Comparison of ENCODE assay signal across 18 cellular contexts in the genomic region with DNA sequence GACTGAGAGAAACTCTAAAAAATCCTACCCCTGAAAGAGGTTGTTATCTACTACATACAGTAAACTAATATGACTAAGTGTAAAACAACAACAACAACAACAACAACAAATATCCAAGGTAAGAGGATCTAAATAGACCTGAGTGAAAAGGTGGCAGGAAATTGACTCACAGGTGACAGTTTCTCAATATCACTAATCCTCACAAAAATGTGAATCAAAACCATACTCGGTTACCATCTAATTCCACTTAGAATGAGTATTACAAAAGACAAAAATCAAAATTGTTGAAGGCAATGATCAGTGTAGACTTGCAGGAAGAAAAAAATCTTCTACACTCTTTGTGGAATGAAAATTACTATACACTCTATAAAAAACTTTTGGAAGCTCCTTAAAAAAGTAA. TPM values are rescaled to one million over a fixed set of nuclear protein-coding genes. Genes with fewer than 3 reads are reported as not detected.
DNase-seq lines count a peak whose midpoint lies in the region; ATAC-seq, FAIRE-seq and TF ChIP-seq lines count a peak whose summit lies in the region.
"Had no signal": no experiment of that assay in that cellular context is flagged by ENCODE, and none has a peak within 500 bp of the region (broad histone marks: within the 10 kb centered on the region; RNA-seq: fewer than 3 reads in every experiment).

No MANE protein-coding gene starts in this region.

- 3% methylated on average over 1 of the region's 1 CpG for WGBS in GM12878 (ENCODE audit: insufficient coverage, insufficient replicate concordance, low lambda C conversion rate, missing lambda C conversion rate)

- no peak for TF ChIP-seq RAD21 in GM12878 (IDR thresholded peaks at IDR 0.05; ENCODE audit: insufficient read depth, low read depth, low read length)

- H3K27me3 ChIP-seq in CD4-positive, alpha-beta T cell (ENCODE audit: control insufficient read depth, insufficient read depth, low read length), result no peaks in the 10 kb centered on the region
- no peaks in the 10 kb centered on the region for H3K27me3 ChIP-seq in GM12878 (replicated peaks in 1 of 2; ENCODE audit: control insufficient read depth in 2 of 2, insufficient read depth in 2 of 2, low read length in 1 of 2)

- no peak for TF ChIP-seq POLR2A in GM12878 (IDR thresholded peaks at IDR 0.05; ENCODE audit: low read depth, low read length)

- no peak overlapping the region for H3K27ac ChIP-seq in CD4-positive, alpha-beta T cell (ENCODE audit: low read depth, low read length)
- peak overlapping the region; percentile 28; the same call in 1 of the 2 replicates for H3K27ac ChIP-seq in GM12878 (ENCODE audit: control insufficient read depth, insufficient read depth)
- H3K27ac ChIP-seq: A549, PC-9 had no signal

- H3K27ac Mint-ChIP-seq in activated CD8-positive, alpha-beta memory T cell treated with anti-CD3 and anti-CD28 coated beads, Interleukin-2, amount 10 ng/mL, durations not matched to agents 7 days and 5 days, result peak overlapping the region; percentile 65
- peak overlapping the region; percentile 31 for H3K27ac Mint-ChIP-seq in CD4-positive, alpha-beta T cell
- peak overlapping the region; percentile 62 for H3K27ac Mint-ChIP-seq in T-helper 17 cell
- H3K27ac Mint-ChIP-seq: CD14-positive monocyte, H9 had no signal

- H3K4me3 ChIP-seq in GM12878, result no peak overlapping the region
- H3K4me3 ChIP-seq: A549, PC-9 had no signal

- H3K4me2 ChIP-seq in GM12878 (ENCODE audit: control insufficient read depth, insufficient read depth), result peak overlapping the region; percentile 19; the same call in 1 of the 2 replicates
- H3K4me2 ChIP-seq: A549, PC-9 had no signal

- POLR2A ChIA-PET in CD4-positive, alpha-beta T cell (lab: Charles Lee), result no interaction called here
- POLR2A ChIA-PET in GM12878 (lab: Charles Lee), result no interaction called here

- BruUV-seq in GM12878 (replicated peaks; lab: Mats Ljungman, UMichigan), result no TSS peak

- H3K4me3 Mint-ChIP-seq in activated CD8-positive, alpha-beta memory T cell treated with anti-CD3 and anti-CD28 coated beads, Interleukin-2, amount 10 ng/mL, durations not matched to agents 7 days and 5 days, result no peak overlapping the region
- no peak overlapping the region for H3K4me3 Mint-ChIP-seq in CD4-positive, alpha-beta T cell
- no peak overlapping the region for H3K4me3 Mint-ChIP-seq in T-helper 17 cell
- H3K4me3 Mint-ChIP-seq: CD14-positive monocyte, H9 had no signal

- H3K79me2 ChIP-seq in GM12878 (ENCODE audit: control insufficient read depth, insufficient read depth, low read length), result no peaks in the 10 kb centered on the region

- peaks cover 86% of the 10 kb centered on the region for H3K36me3 Mint-ChIP-seq in activated CD8-positive, alpha-beta memory T cell treated with anti-CD3 and anti-CD28 coated beads, Interleukin-2, amount 10 ng/mL, durations not matched to agents 7 days and 5 days
- peaks cover 92% of the 10 kb centered on the region for H3K36me3 Mint-ChIP-seq in CD4-positive, alpha-beta T cell (ENCODE audit: low read depth)
- peaks cover 33% of the 10 kb centered on the region for H3K36me3 Mint-ChIP-seq in T-helper 17 cell (ENCODE audit: low read depth)

- no peak for DNase-seq in activated CD8-positive, alpha-beta memory T cell treated with anti-CD3 and anti-CD28 coated beads, Interleukin-2, amount 10 ng/mL, durations not matched to agents 7 days and 5 days
- no peak for DNase-seq in activated CD8-positive, alpha-beta memory T cell treated with anti-CD3 and anti-CD28 coated beads, Interleukin-2, amount 50 U/mL, for 4 hours
- no peak for DNase-seq in CD4-positive, alpha-beta T cell
- no peak for DNase-seq in T-helper 17 cell
- no peak for DNase-seq in GM12878 (ENCODE audit: low read depth, low spot score)
- no peak for DNase-seq in midbrain (lab: John Stamatoyannopoulos, UW)
- DNase-seq: GF-D8, H9, Karpas-422, NCI-H1105 treated with DMSO at 0.1 percent for 48 hours, NCI-H187, NCI-H446 treated with DMSO at 0.1 percent for 48 hours, NCI-H774, PC-9 had no signal

- ATAC-seq in activated CD8-positive, alpha-beta memory T cell treated with anti-CD3 and anti-CD28 coated beads, Interleukin-2, amount 10 ng/mL, durations not matched to agents 7 days and 5 days, result peak; percentile 50
- no peak for ATAC-seq in CD4-positive, alpha-beta T cell (ENCODE audit: poor library complexity)
- ATAC-seq in T-helper 17 cell (no peak), GM12878 (no peak; the same call in 1 of the 3 replicates), GM19452 (IDR thresholded peaks at IDR 0.05; ENCODE audit: unreplicated experiment) (no peak), GM21390 (IDR thresholded peaks at IDR 0.05; ENCODE audit: unreplicated experiment) (no peak)
- ATAC-seq: A549 had no signal

- TF ChIP-seq CTCF in CD4-positive, alpha-beta T cell (IDR thresholded peaks at IDR 0.05), result no peak
- TF ChIP-seq CTCF in GM12878 (IDR thresholded peaks at IDR 0.05 in 2 of 3, conservative IDR thresholded peaks at IDR 0.05 in 1 of 3; ENCODE audit: control insufficient read depth in 2 of 3, extremely low read depth in 1 of 3, insufficient read depth in 1 of 3, low read depth in 3 of 3, low read length in 3 of 3), result no peak

- no peak overlapping the region for H3K9ac ChIP-seq in GM12878 (ENCODE audit: control insufficient read depth, insufficient read depth, low read length)

- H3K4me1 ChIP-seq in GM12878 (ENCODE audit: control insufficient read depth, insufficient read depth, low read length), result 0 out of 2 replicates have a peak, but pooled peaks cover 9% of the 10 kb centered on the region
- H3K4me1 ChIP-seq: A549 had no signal

- no peak overlapping the region for H2AFZ ChIP-seq in GM12878 (ENCODE audit: control insufficient read depth, low read depth, low read length)
- H2AFZ ChIP-seq: PC-9 had no signal

- TF ChIP-seq EP300 in GM12878 (IDR thresholded peaks at IDR 0.05; ENCODE audit: borderline replicate concordance in 1 of 2, control insufficient read depth in 1 of 2, low read depth in 2 of 2, low read length in 2 of 2), result peak in 1 of 2 experiments; percentile 65; a peak in 1 of 4 replicates

- FAIRE-seq in GM12878 (lab: Jason Lieb, UNC), result no peak
- FAIRE-seq: A549 had no signal

- no peaks in the 10 kb centered on the region for H3K9me3 ChIP-seq in CD4-positive, alpha-beta T cell (ENCODE audit: control insufficient read depth, low read length)
- H3K9me3 ChIP-seq in T-helper 17 cell (ENCODE audit: control insufficient read depth, low read length, poor library complexity, severe bottlenecking) (no peaks in the 10 kb centered on the region), GM12878 (replicated peaks; ENCODE audit: control insufficient read depth, insufficient read depth, low read length) (no peaks in the 10 kb centered on the region)
- H3K9me3 ChIP-seq: A549 had no signal

- in situ Hi-C loops in GM12878 (cut with MboI), result no loop called here

- peaks cover 69% of the 10 kb centered on the region for H3K4me1 Mint-ChIP-seq in activated CD8-positive, alpha-beta memory T cell treated with anti-CD3 and anti-CD28 coated beads, Interleukin-2, amount 10 ng/mL, durations not matched to agents 7 days and 5 days
- peaks cover 65% of the 10 kb centered on the region for H3K4me1 Mint-ChIP-seq in CD4-positive, alpha-beta T cell (ENCODE audit: low read depth)
- peaks cover 46% of the 10 kb centered on the region for H3K4me1 Mint-ChIP-seq in T-helper 17 cell
- H3K4me1 Mint-ChIP-seq: CD14-positive monocyte, H9 had no signal

- RAD21 ChIA-PET in GM12878 (lab: Charles Lee; ENCODE audit: unreplicated experiment), result no interaction called here

- no peaks in the 10 kb centered on the region for H3K27me3 Mint-ChIP-seq in activated CD8-positive, alpha-beta memory T cell treated with anti-CD3 and anti-CD28 coated beads, Interleukin-2, amount 10 ng/mL, durations not matched to agents 7 days and 5 days
- no peaks in the 10 kb centered on the region for H3K27me3 Mint-ChIP-seq in CD4-positive, alpha-beta T cell
- no peaks in the 10 kb centered on the region for H3K27me3 Mint-ChIP-seq in T-helper 17 cell

- H3K9me3 Mint-ChIP-seq in activated CD8-positive, alpha-beta memory T cell treated with anti-CD3 and anti-CD28 coated beads, Interleukin-2, amount 10 ng/mL, durations not matched to agents 7 days and 5 days (ENCODE audit: low read depth), result no peaks in the 10 kb centered on the region
- H3K9me3 Mint-ChIP-seq in CD4-positive, alpha-beta T cell, result no peaks in the 10 kb centered on the region
- H3K9me3 Mint-ChIP-seq: CD14-positive monocyte, H9 had no signal

- CTCF ChIA-PET in activated CD8-positive, alpha-beta memory T cell treated with anti-CD3 and anti-CD28 coated beads, Interleukin-2, amount 10 ng/mL, durations not matched to agents 7 days and 5 days (lab: Charles Lee), result no interaction called here
- CTCF ChIA-PET in CD4-positive, alpha-beta T cell (lab: Charles Lee), result no interaction called here
- CTCF ChIA-PET in GM12878 (lab: Yijun Ruan, JAX), result no interaction called here

- H3K36me3 ChIP-seq in GM12878 (ENCODE audit: control insufficient read depth in 2 of 2, insufficient read depth in 2 of 2, low read length in 1 of 2), result peaks cover 9 to 25% of the 10 kb centered on the region in 2 experiments; a peak in 3 of 4 replicates

- intact Hi-C loops in CD4-positive, alpha-beta T cell (cut with DNase I, micrococcal nuclease), result no loop called here
- intact Hi-C loops in GM12878 (cut with micrococcal nuclease; ENCODE audit: unreplicated experiment), result no loop called here

- SMC1A ChIA-PET in GM12878 (lab: Charles Lee; ENCODE audit: uncharacterized antibody, unreplicated experiment), result no interaction called here

- no peaks in the 10 kb centered on the region for H4K20me1 ChIP-seq in GM12878 (ENCODE audit: control insufficient read depth, insufficient read depth)

RNA-seq across cellular contexts. Expression of gene RGL4, which starts 17.5 kb away (rescaled TPM):
- 10 to 100 TPM; 15.5 to 30.8 TPM for total RNA-seq in activated CD8-positive, alpha-beta memory T cell treated with anti-CD3 and anti-CD28 coated beads, Interleukin-2, amount 10 ng/mL, durations not matched to agents 7 days and 5 days
- 10 to 100 TPM; 24.6 to 24.8 TPM for total RNA-seq in CD4-positive, alpha-beta T cell
- total RNA-seq in T-helper 17 cell, result 10 to 100 TPM; 16.0 to 20.2 TPM
- total RNA-seq in GM12878 (2013; cell fraction: nucleolus; rRNA removed), result not detected in 2 replicates
- 1.5 and 5.0 TPM in 2 replicates for total RNA-seq in GM12878 (2014; rRNA removed)
- total RNA-seq in GM12878 (2014; rRNA removed; fragmentation: Illumina TruSeq; extraction: Trizol), result 2.1 and 2.7 TPM in 2 replicates
- 1.7 TPM in 2 replicates for total RNA-seq in GM12878 (2021)
- polyA plus RNA-seq in GM12878 (2011; ENCODE audit: low read depth), result 6.1 TPM
- polyA plus RNA-seq in GM12878 (2011; rRNA removed), result not detected in 2 replicates
- not detected in 2 replicates for polyA plus RNA-seq in GM12878 (2011; cell fraction: cytosol; rRNA removed)
- not detected in 2 replicates for polyA plus RNA-seq in GM12878 (2011; cell fraction: nucleus; rRNA removed)
- polyA plus RNA-seq in GM12878 (2012), result 1.7 and 2.5 TPM in 2 replicates
- polyA plus RNA-seq in GM12878 (2014; fragmentation: Illumina TruSeq; extraction: Trizol), result 0.63 and 1.4 TPM in 2 replicates
- polyA plus RNA-seq in GM12878 (2014; fragmentation: Nextera tagmentation; extraction: Ambion mirVana), result 1 to 10 TPM; 1.8 to 2.0 TPM
- 2.0 and 3.5 TPM in 2 replicates for polyA plus RNA-seq in GM12878 (2014; rRNA removed)
- polyA plus RNA-seq in GM12878 (2016; fragmentation: Nextera tagmentation; extraction: Ambion mirVana), result 1 to 10 TPM; 7.6 to 9.0 TPM
- polyA minus RNA-seq in GM12878 (2011; rRNA and poly(A)+ RNA removed), result not detected in 2 replicates
- polyA minus RNA-seq in GM12878 (2011; cell fraction: cytosol; rRNA and poly(A)+ RNA removed), result not detected in 2 replicates
- not detected in 2 replicates for polyA minus RNA-seq in GM12878 (2011; cell fraction: nucleus; rRNA and poly(A)+ RNA removed)
- total RNA-seq: H9, PC-9 had no signal
- polyA plus RNA-seq: A549 had no signal

RNA-seq across cellular contexts. Expression of gene ZNF70, which starts 42.6 kb away (rescaled TPM):
- total RNA-seq in activated CD8-positive, alpha-beta memory T cell treated with anti-CD3 and anti-CD28 coated beads, Interleukin-2, amount 10 ng/mL, durations not matched to agents 7 days and 5 days, result 1 to 10 TPM; 2.9 to 3.0 TPM
- 1 to 10 TPM; 1.3 to 1.9 TPM for total RNA-seq in CD4-positive, alpha-beta T cell
- total RNA-seq in T-helper 17 cell (1 to 10 TPM; 1.8 to 1.9 TPM), GM12878 (2014; rRNA removed) (1.6 and 1.7 TPM in 2 replicates), GM12878 (2014; rRNA removed; fragmentation: Illumina TruSeq; extraction: Trizol) (1.6 and 1.8 TPM in 2 replicates), GM12878 (2021) (2.3 and 2.4 TPM in 2 replicates)
- total RNA-seq in GM12878 (2013; cell fraction: nucleolus; rRNA removed), result 8.7 and 9.9 TPM in 2 replicates
- polyA plus RNA-seq in GM12878 (2011; ENCODE audit: low read depth), result 0.93 TPM
- polyA plus RNA-seq in GM12878 (2011; rRNA removed) (0.24 and 0.33 TPM in 2 replicates), GM12878 (2014; fragmentation: Illumina TruSeq; extraction: Trizol) (1.1 and 1.3 TPM in 2 replicates), GM12878 (2014; fragmentation: Nextera tagmentation; extraction: Ambion mirVana) (under 1 TPM; 0.15 to 0.21 TPM), GM12878 (2014; rRNA removed) (0.94 and 1.2 TPM in 2 replicates), GM12878 (2016; fragmentation: Nextera tagmentation; extraction: Ambion mirVana) (under 1 TPM; 0.69 to 0.76 TPM)
- polyA plus RNA-seq in GM12878 (2011; cell fraction: cytosol; rRNA removed), result 0.45 and 0.63 TPM in 2 replicates
- polyA plus RNA-seq in GM12878 (2011; cell fraction: nucleus; rRNA removed), result 0.81 and 1.3 TPM in 2 replicates
- polyA plus RNA-seq in GM12878 (2012), result 1.0 and 1.6 TPM in 2 replicates
- polyA minus RNA-seq in GM12878 (2011; rRNA and poly(A)+ RNA removed), result 0.73 and 1.3 TPM in 2 replicates
- polyA minus RNA-seq in GM12878 (2011; cell fraction: cytosol; rRNA and poly(A)+ RNA removed), result 0.42 and 0.94 TPM in 2 replicates
- 0.48 and 0.86 TPM in 2 replicates for polyA minus RNA-seq in GM12878 (2011; cell fraction: nucleus; rRNA and poly(A)+ RNA removed)

RNA-seq across cellular contexts. Expression of gene VPREB3, which starts 46.0 kb away (rescaled TPM):
- total RNA-seq in activated CD8-positive, alpha-beta memory T cell treated with anti-CD3 and anti-CD28 coated beads, Interleukin-2, amount 10 ng/mL, durations not matched to agents 7 days and 5 days, result under 1 TPM in 1 of 2 experiments, not detected in 1; 0.70 TPM
- not detected for total RNA-seq in CD4-positive, alpha-beta T cell
- total RNA-seq in T-helper 17 cell, result 1 to 10 TPM in 1 of 2 donors, not detected in 1; 4.4 TPM
- 1.9 and 3.7 TPM in 2 replicates for total RNA-seq in GM12878 (2013; cell fraction: nucleolus; rRNA removed)
- total RNA-seq in GM12878 (2014; rRNA removed), result 27.4 and 31.2 TPM in 2 replicates
- 20.3 and 20.6 TPM in 2 replicates for total RNA-seq in GM12878 (2014; rRNA removed; fragmentation: Illumina TruSeq; extraction: Trizol)
- 24.1 and 25.7 TPM in 2 replicates for total RNA-seq in GM12878 (2021)
- 115 TPM for polyA plus RNA-seq in GM12878 (2011; ENCODE audit: low read depth)
- polyA plus RNA-seq in GM12878 (2011; rRNA removed), result 0.35 and 0.75 TPM in 2 replicates
- 2.0 and 2.5 TPM in 2 replicates for polyA plus RNA-seq in GM12878 (2011; cell fraction: cytosol; rRNA removed)
- 0.87 and 1.1 TPM in 2 replicates for polyA plus RNA-seq in GM12878 (2011; cell fraction: nucleus; rRNA removed)
- 35.8 and 59.7 TPM in 2 replicates for polyA plus RNA-seq in GM12878 (2012)
- polyA plus RNA-seq in GM12878 (2014; fragmentation: Illumina TruSeq; extraction: Trizol), result 9.5 and 21.9 TPM in 2 replicates
- 10 to 100 TPM; 55.0 to 79.5 TPM for polyA plus RNA-seq in GM12878 (2014; fragmentation: Nextera tagmentation; extraction: Ambion mirVana)
- 41.3 and 42.9 TPM in 2 replicates for polyA plus RNA-seq in GM12878 (2014; rRNA removed)
- 1 to 10 TPM; 6.1 to 6.6 TPM for polyA plus RNA-seq in GM12878 (2016; fragmentation: Nextera tagmentation; extraction: Ambion mirVana)
- polyA minus RNA-seq in GM12878 (2011; rRNA and poly(A)+ RNA removed), result 3.3 TPM in 1 of 2 replicates, not detected in the other
- not detected in 2 replicates for polyA minus RNA-seq in GM12878 (2011; cell fraction: cytosol; rRNA and poly(A)+ RNA removed)
- not detected in 2 replicates for polyA minus RNA-seq in GM12878 (2011; cell fraction: nucleus; rRNA and poly(A)+ RNA removed)

RNA-seq across cellular contexts. Expression of gene C22orf15, which starts 54.5 kb away (rescaled TPM):
- total RNA-seq in activated CD8-positive, alpha-beta memory T cell treated with anti-CD3 and anti-CD28 coated beads, Interleukin-2, amount 10 ng/mL, durations not matched to agents 7 days and 5 days, result 1 to 10 TPM in 1 of 2 experiments, under 1 TPM in 1; 0.77 to 2.8 TPM
- total RNA-seq in CD4-positive, alpha-beta T cell, result under 1 TPM; 0.49 to 0.84 TPM
- under 1 TPM; 0.30 to 0.81 TPM for total RNA-seq in T-helper 17 cell
- total RNA-seq in GM12878 (2013; cell fraction: nucleolus; rRNA removed), result 0.54 and 0.71 TPM in 2 replicates
- total RNA-seq in GM12878 (2014; rRNA removed), result 0.16 and 0.40 TPM in 2 replicates
- not detected in 2 replicates for total RNA-seq in GM12878 (2014; rRNA removed; fragmentation: Illumina TruSeq; extraction: Trizol)
- 0.40 TPM in 1 of 2 replicates, not detected in the other for total RNA-seq in GM12878 (2021)
- polyA plus RNA-seq in GM12878 (2011; ENCODE audit: low read depth), result 0.75 TPM
- 0.05 TPM in 1 of 2 replicates, not detected in the other for polyA plus RNA-seq in GM12878 (2011; rRNA removed)
- polyA plus RNA-seq in GM12878 (2011; cell fraction: cytosol; rRNA removed), result 0.07 and 0.13 TPM in 2 replicates
- 0.26 and 0.58 TPM in 2 replicates for polyA plus RNA-seq in GM12878 (2011; cell fraction: nucleus; rRNA removed)
- polyA plus RNA-seq in GM12878 (2012), result 1.1 TPM in 2 replicates
- polyA plus RNA-seq in GM12878 (2014; fragmentation: Illumina TruSeq; extraction: Trizol), result 0.11 and 0.12 TPM in 2 replicates
- under 1 TPM in 1 of 2 experiments, not detected in 1; 0.07 TPM for polyA plus RNA-seq in GM12878 (2014; fragmentation: Nextera tagmentation; extraction: Ambion mirVana)
- polyA plus RNA-seq in GM12878 (2014; rRNA removed), result 0.04 and 0.47 TPM in 2 replicates
- polyA plus RNA-seq in GM12878 (2016; fragmentation: Nextera tagmentation; extraction: Ambion mirVana), result under 1 TPM; 0.13 to 0.23 TPM
- polyA minus RNA-seq in GM12878 (2011; rRNA and poly(A)+ RNA removed), result 0.26 TPM in 1 of 2 replicates, not detected in the other
- polyA minus RNA-seq in GM12878 (2011; cell fraction: cytosol; rRNA and poly(A)+ RNA removed), result not detected in 2 replicates
- polyA minus RNA-seq in GM12878 (2011; cell fraction: nucleus; rRNA and poly(A)+ RNA removed), result not detected in 2 replicates
- total RNA-seq: PC-9 had no signal
- polyA plus RNA-seq: A549 had no signal

RNA-seq across cellular contexts. Expression of gene CHCHD10, which starts 59.5 kb away (rescaled TPM):
- 100 to 1,000 TPM; 155 to 159 TPM for total RNA-seq in activated CD8-positive, alpha-beta memory T cell treated with anti-CD3 and anti-CD28 coated beads, Interleukin-2, amount 10 ng/mL, durations not matched to agents 7 days and 5 days
- 10 to 100 TPM; 34.4 to 43.0 TPM for total RNA-seq in CD4-positive, alpha-beta T cell
- 10 to 100 TPM; 31.6 to 44.0 TPM for total RNA-seq in T-helper 17 cell
- 4.8 and 18.2 TPM in 2 replicates for total RNA-seq in GM12878 (2013; cell fraction: nucleolus; rRNA removed)
- 78.0 and 104 TPM in 2 replicates for total RNA-seq in GM12878 (2014; rRNA removed)
- 103 and 117 TPM in 2 replicates for total RNA-seq in GM12878 (2014; rRNA removed; fragmentation: Illumina TruSeq; extraction: Trizol)
- total RNA-seq in GM12878 (2021), result 237 and 241 TPM in 2 replicates
- polyA plus RNA-seq in GM12878 (2011; ENCODE audit: low read depth), result 141 TPM
- 23.9 and 34.4 TPM in 2 replicates for polyA plus RNA-seq in GM12878 (2011; rRNA removed)
- 103 and 111 TPM in 2 replicates for polyA plus RNA-seq in GM12878 (2011; cell fraction: cytosol; rRNA removed)
- 51.2 and 87.5 TPM in 2 replicates for polyA plus RNA-seq in GM12878 (2011; cell fraction: nucleus; rRNA removed)
- 181 and 188 TPM in 2 replicates for polyA plus RNA-seq in GM12878 (2012)
- polyA plus RNA-seq in GM12878 (2014; fragmentation: Illumina TruSeq; extraction: Trizol), result 27.2 and 126 TPM in 2 replicates
- polyA plus RNA-seq in GM12878 (2014; fragmentation: Nextera tagmentation; extraction: Ambion mirVana), result 100 to 1,000 TPM in 1 of 2 experiments, 10 to 100 TPM in 1; 13.2 to 216 TPM
- polyA plus RNA-seq in GM12878 (2014; rRNA removed), result 129 and 191 TPM in 2 replicates
- 100 to 1,000 TPM; 135 to 202 TPM for polyA plus RNA-seq in GM12878 (2016; fragmentation: Nextera tagmentation; extraction: Ambion mirVana)
- polyA minus RNA-seq in GM12878 (2011; rRNA and poly(A)+ RNA removed), result 36.1 and 61.2 TPM in 2 replicates
- 56.9 and 67.5 TPM in 2 replicates for polyA minus RNA-seq in GM12878 (2011; cell fraction: cytosol; rRNA and poly(A)+ RNA removed)
- polyA minus RNA-seq in GM12878 (2011; cell fraction: nucleus; rRNA and poly(A)+ RNA removed), result 6.9 and 7.4 TPM in 2 replicates
